23 cellular contexts compared by ENCODE assay signal in the genomic region with DNA sequence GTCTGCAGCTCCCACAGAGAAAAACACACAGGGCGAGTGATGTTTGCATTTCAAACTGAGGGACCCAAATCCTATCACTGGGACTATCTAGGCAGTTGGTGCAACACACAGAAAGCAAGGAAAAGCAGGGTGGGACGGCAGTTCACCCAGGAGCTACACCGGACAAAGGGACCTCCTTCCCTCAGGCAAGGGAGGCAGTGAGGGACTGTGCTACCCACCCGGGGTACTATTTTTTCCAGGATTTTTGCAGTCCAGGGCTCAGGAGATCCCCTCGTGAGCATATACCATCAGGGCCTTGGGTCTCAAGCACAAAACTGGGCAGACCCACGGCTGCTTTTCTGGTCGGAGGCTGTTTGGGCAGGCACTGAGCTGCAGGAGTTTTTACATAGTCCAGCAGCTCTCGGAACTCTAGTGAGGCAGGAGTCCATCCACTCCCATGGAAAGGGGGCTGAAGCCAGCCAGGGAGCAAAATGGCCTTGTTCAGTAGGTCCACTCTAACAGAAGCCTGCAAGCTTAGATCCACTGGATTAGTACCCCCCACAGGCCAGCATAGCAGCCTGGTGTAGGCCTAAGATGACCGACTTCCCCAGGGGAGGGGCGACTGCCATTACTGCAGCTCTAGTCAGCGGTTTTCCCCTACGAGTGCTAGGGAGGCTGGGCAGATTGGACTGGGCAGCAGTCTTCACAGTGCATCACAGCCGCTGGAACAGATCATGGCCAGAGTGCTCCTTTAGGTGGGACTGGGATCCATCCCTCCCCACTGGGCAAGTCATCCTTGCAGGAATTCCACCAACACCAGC. TPM values are rescaled to one million over a fixed set of nuclear protein-coding genes. Genes with fewer than 3 reads are reported as not detected.
DNase-seq lines count a peak whose midpoint lies in the region; ATAC-seq, FAIRE-seq and TF ChIP-seq lines count a peak whose summit lies in the region.
"Had no signal": no experiment of that assay in that cellular context is flagged by ENCODE, and none has a peak within 500 bp of the region (broad histone marks: within the 10 kb centered on the region; RNA-seq: fewer than 3 reads in every experiment).

No MANE protein-coding gene starts in this region.

- no peak overlapping the region for H3K4me3 Mint-ChIP-seq in H9
- H3K4me3 Mint-ChIP-seq: CD4-positive, alpha-beta T cell had no signal

- peaks cover 10 to 12% of the 10 kb centered on the region in 2 experiments for H3K4me1 Mint-ChIP-seq in H9

- no peaks in the 10 kb centered on the region for H3K9me1 ChIP-seq in endothelial cell of umbilical vein (replicated peaks; ENCODE audit: control insufficient read depth, extremely low read depth, insufficient read depth, low read length)

- H3K27ac Mint-ChIP-seq in H9, result no peak overlapping the region
- H3K27ac Mint-ChIP-seq: CD4-positive, alpha-beta T cell had no signal

- H3K27me3 Mint-ChIP-seq in H9 (ENCODE audit: low read depth), result peaks cover 1% of the 10 kb centered on the region; the same call in 1 of the 2 replicates

- H4K91ac ChIP-seq in H9 (ENCODE audit: insufficient read length, low read depth, low read length), result no peak overlapping the region

- no peak overlapping the region for H2BK20ac ChIP-seq in H9 (ENCODE audit: low read depth, low read length, poor library complexity, severe bottlenecking)

- CTCF ChIA-PET in HepG2 (lab: Yijun Ruan, JAX; ENCODE audit: low intra/inter-chr PET ratio, low total read pairs) (no interaction called here), endothelial cell of umbilical vein (lab: Charles Lee) (no interaction called here)

- H3K23me2 ChIP-seq in H9 (ENCODE audit: insufficient read length, low read depth, low read length, poor library complexity, severe bottlenecking), result no peaks in the 10 kb centered on the region

- H4K5ac ChIP-seq in H9 (ENCODE audit: insufficient read length, low read depth, low read length), result no peak overlapping the region

- H2BK5ac ChIP-seq in H9 (ENCODE audit: insufficient read length, low read length), result no peak overlapping the region

- H3K36me3 ChIP-seq in HepG2 (replicated peaks in 1 of 2; ENCODE audit: control insufficient read depth in 1 of 2, insufficient read depth in 2 of 2, low read length in 2 of 2) (no peaks in the 10 kb centered on the region), right lobe of liver (no peaks in the 10 kb centered on the region), Loucy (ENCODE audit: insufficient read depth, low read length) (no peaks in the 10 kb centered on the region), endothelial cell of umbilical vein (ENCODE audit: control insufficient read depth in 2 of 2, extremely low read depth in 1 of 2, insufficient read depth in 2 of 2, low read length in 2 of 2) (no peaks in the 10 kb centered on the region)
- H3K36me3 ChIP-seq: SJCRH30 had no signal

- no peaks in the 10 kb centered on the region for H3K79me2 ChIP-seq in HepG2 (ENCODE audit: insufficient read depth, low read length)
- no peaks in the 10 kb centered on the region for H3K79me2 ChIP-seq in Loucy (ENCODE audit: insufficient read depth, low read length)
- no peaks in the 10 kb centered on the region for H3K79me2 ChIP-seq in endothelial cell of umbilical vein (ENCODE audit: control insufficient read depth, insufficient read depth, low read length)
- H3K79me2 ChIP-seq in H9 (ENCODE audit: insufficient read depth, low read length), result no peaks in the 10 kb centered on the region

- H4K20me1 ChIP-seq in HepG2 (ENCODE audit: insufficient read depth, low read length), result no peaks in the 10 kb centered on the region
- no peaks in the 10 kb centered on the region for H4K20me1 ChIP-seq in Loucy (ENCODE audit: insufficient read depth, low read length, poor library complexity, severe bottlenecking)
- H4K20me1 ChIP-seq in endothelial cell of umbilical vein (replicated peaks; ENCODE audit: control insufficient read depth, extremely low read depth, insufficient read depth, low read length), result no peaks in the 10 kb centered on the region
- no peaks in the 10 kb centered on the region for H4K20me1 ChIP-seq in H9 (ENCODE audit: control insufficient read depth, insufficient read depth, insufficient read length)

- no peak overlapping the region; the same call in 1 of the 2 replicates for H3K14ac ChIP-seq in H9 (ENCODE audit: insufficient read depth, low read length)

- H2AK5ac ChIP-seq in H9 (ENCODE audit: insufficient read length, low read length), result no peak overlapping the region

- POLR2A ChIA-PET in HepG2 (lab: Yijun Ruan, JAX) (no interaction called here), endothelial cell of umbilical vein (lab: Charles Lee) (interaction anchor here (0.8 kb wide), 1 partner anchor 24 kb away, joined by 3 read pairs; no protein-coding TSS in a partner anchor)

- WGBS in HepG2 (ENCODE audit: low lambda C conversion rate), result 36% methylated on average over 5 of the region's 13 CpGs
- WGBS in right lobe of liver (ENCODE audit: insufficient coverage, low coverage, low lambda C conversion rate, missing lambda C conversion rate), result 37% methylated on average over 5 of the region's 13 CpGs
- no CpG with 5 or more reads among the region's 13 CpGs for WGBS in H9 (ENCODE audit: extremely low coverage, insufficient read length, low lambda C conversion rate)

- no peak for TF ChIP-seq CTCF in HepG2 (CRISPR knock-in tag; IDR thresholded peaks at IDR 0.05)
- TF ChIP-seq CTCF in right lobe of liver (IDR thresholded peaks at IDR 0.05), result no peak
- no peak for TF ChIP-seq CTCF in Loucy (conservative IDR thresholded peaks at IDR 0.05; ENCODE audit: low read length)
- TF ChIP-seq CTCF in endothelial cell of umbilical vein (IDR thresholded peaks at IDR 0.05; ENCODE audit: extremely low read depth in 1 of 2, insufficient read depth in 1 of 2, low read depth in 1 of 2, low read length in 2 of 2), result no peak
- no peak for TF ChIP-seq CTCF in H9 (conservative IDR thresholded peaks at IDR 0.05)

- BruUV-seq in HepG2 (replicated peaks; lab: Mats Ljungman, UMichigan), result no TSS peak
- BruUV-seq in endothelial cell of umbilical vein (replicated peaks; lab: Mats Ljungman, UMichigan), result no TSS peak

- no peak overlapping the region for H2BK12ac ChIP-seq in H9 (ENCODE audit: insufficient read length, low read depth, low read length)

- H3F3A ChIP-seq in Loucy (ENCODE audit: low read depth), result no peaks in the 10 kb centered on the region

- H2BK15ac ChIP-seq in H9 (ENCODE audit: low read depth, low read length), result no peak overlapping the region

- FAIRE-seq in HepG2 (lab: Jason Lieb, UNC), result no peak
- no peak for FAIRE-seq in endothelial cell of umbilical vein (lab: Jason Lieb, UNC)
- no peak for FAIRE-seq in GM12891 (lab: Jason Lieb, UNC)

- no peak overlapping the region for H3K4me3 ChIP-seq in HepG2 (replicated peaks in 1 of 3; ENCODE audit: insufficient read depth in 1 of 3, low read depth in 2 of 3, low read length in 3 of 3)
- no peak overlapping the region for H3K4me3 ChIP-seq in right lobe of liver
- H3K4me3 ChIP-seq in Loucy (ENCODE audit: low read length, poor library complexity, severe bottlenecking), result no peak overlapping the region
- H3K4me3 ChIP-seq in endothelial cell of umbilical vein (replicated peaks in 1 of 3; ENCODE audit: insufficient read depth in 1 of 3, low read depth in 1 of 3, low read length in 3 of 3), result no peak overlapping the region
- H3K4me3 ChIP-seq: SJCRH30 had no signal

- H3K36me3 Mint-ChIP-seq in H9 (ENCODE audit: insufficient read depth in 1 of 3, low read depth in 3 of 3), result peaks cover 0 to 3% (median 0%) of the 10 kb centered on the region in 3 experiments; a peak in 3 of 7 replicates

- H3K56ac ChIP-seq in H9 (ENCODE audit: insufficient read length, low read depth, low read length), result no peak overlapping the region

- H3T11ph ChIP-seq in H9 (ENCODE audit: low read length), result no peak overlapping the region

- TF ChIP-seq EP300 in HepG2 (IDR thresholded peaks at IDR 0.05; ENCODE audit: low read depth in 2 of 2, low read length in 2 of 2), result no peak
- no peak for TF ChIP-seq EP300 in HepG2 (CRISPR knock-in tag; IDR thresholded peaks at IDR 0.05; ENCODE audit: borderline replicate concordance)

- no peak for TF ChIP-seq POLR2A in HepG2 (IDR thresholded peaks at IDR 0.05; ENCODE audit: insufficient read depth in 1 of 2, low read depth in 2 of 2, low read length in 2 of 2)
- no peak for TF ChIP-seq POLR2A in right lobe of liver (IDR thresholded peaks at IDR 0.05)
- no peak for TF ChIP-seq POLR2A in endothelial cell of umbilical vein (IDR thresholded peaks at IDR 0.05; ENCODE audit: low read depth, low read length)
- TF ChIP-seq POLR2A in GM12891 (IDR thresholded peaks at IDR 0.05; ENCODE audit: low read depth, low read length), result no peak

- H3K9me2 ChIP-seq in Loucy (replicated peaks; ENCODE audit: low read depth, low read length), result no peaks in the 10 kb centered on the region

- H3K4me1 ChIP-seq in HepG2 (ENCODE audit: insufficient read depth, low read length), result no peaks in the 10 kb centered on the region
- no peaks in the 10 kb centered on the region for H3K4me1 ChIP-seq in right lobe of liver
- H3K4me1 ChIP-seq in Loucy (ENCODE audit: insufficient read depth, low read length, poor library complexity, severe bottlenecking), result peaks cover 11% of the 10 kb centered on the region
- H3K4me1 ChIP-seq in endothelial cell of umbilical vein (ENCODE audit: control insufficient read depth, extremely low read depth, insufficient read depth, low read length), result peaks cover 17% of the 10 kb centered on the region
- H3K4me1 ChIP-seq in H9 (ENCODE audit: insufficient read depth, low read length), result no peaks in the 10 kb centered on the region
- H3K4me1 ChIP-seq: SJCRH30 had no signal

- no peak overlapping the region for H4K8ac ChIP-seq in H9 (replicated peaks; ENCODE audit: insufficient read length, low read depth, low read length)

- no peak for TF ChIP-seq RAD21 in HepG2 (CRISPR knock-in tag; IDR thresholded peaks at IDR 0.05)

- no peaks in the 10 kb centered on the region for H3K9me3 ChIP-seq in HepG2 (ENCODE audit: low read length)
- no peaks in the 10 kb centered on the region for H3K9me3 ChIP-seq in right lobe of liver
- H3K9me3 ChIP-seq in Loucy (ENCODE audit: insufficient read depth, low read depth, low read length), result no peaks in the 10 kb centered on the region
- H3K9me3 ChIP-seq in endothelial cell of umbilical vein (replicated peaks; ENCODE audit: control insufficient read depth, insufficient read depth, low read length), result no peaks in the 10 kb centered on the region
- H3K9me3 ChIP-seq in H9 (ENCODE audit: control insufficient read depth, low read depth, low read length), result no peaks in the 10 kb centered on the region
- H3K9me3 ChIP-seq: SJCRH30 had no signal

- peak overlapping the region; percentile 24; the same call in 1 of the 2 replicates for H3K4me2 ChIP-seq in HepG2 (ENCODE audit: low read depth, low read length)
- no peak overlapping the region for H3K4me2 ChIP-seq in Loucy (ENCODE audit: low read depth, low read length, poor library complexity, severe bottlenecking)
- H3K4me2 ChIP-seq in endothelial cell of umbilical vein (ENCODE audit: insufficient read depth, low read length), result peak overlapping the region; percentile 74
- no peak overlapping the region for H3K4me2 ChIP-seq in H9 (ENCODE audit: insufficient read depth, insufficient read length, low read length)

- H3K27me3 ChIP-seq in HepG2 (ENCODE audit: control insufficient read depth in 1 of 2, insufficient read depth in 2 of 2, low read length in 2 of 2) (no peaks in the 10 kb centered on the region), right lobe of liver (no peaks in the 10 kb centered on the region), Loucy (ENCODE audit: insufficient read depth, low read length, poor library complexity, severe bottlenecking) (no peaks in the 10 kb centered on the region), endothelial cell of umbilical vein (ENCODE audit: control insufficient read depth in 2 of 2, insufficient read depth in 2 of 2, low read length in 2 of 2) (no peaks in the 10 kb centered on the region), H9 (ENCODE audit: insufficient read depth, low read length) (no peaks in the 10 kb centered on the region)
- H3K27me3 ChIP-seq: SJCRH30 had no signal

- no peak overlapping the region for H2BK120ac ChIP-seq in H9 (ENCODE audit: low read depth, low read length, poor library complexity, severe bottlenecking)

- H3K4ac ChIP-seq in H9 (ENCODE audit: low read depth, low read length), result no peak overlapping the region

- in situ Hi-C loops in HepG2 (cut with HindIII; ENCODE audit: extremely low pct_ligation_motif_present, low pct_unique_long_range_greater_than_20kb), result no loop called here

- peak; percentile 55 for ATAC-seq in HepG2
- ATAC-seq in right lobe of liver, result no peak
- ATAC-seq: PC-3 had no signal

- H2AFZ ChIP-seq in HepG2 (ENCODE audit: low read length) (no peak overlapping the region), Loucy (ENCODE audit: low read length) (peak overlapping the region; percentile 72; the same call in 1 of the 2 replicates), endothelial cell of umbilical vein (ENCODE audit: low read depth, low read length) (peak overlapping the region; percentile 96), H9 (ENCODE audit: low read length) (no peak overlapping the region)

- dilution Hi-C loops in endothelial cell of umbilical vein (cut with MboI; ENCODE audit: extremely low pct_ligation_motif_present, low sequenced_read_pairs), result no loop called here

- peaks cover 0 to 2% of the 10 kb centered on the region in 2 experiments; a peak in 3 of 5 replicates for H3K9me3 Mint-ChIP-seq in H9
- H3K9me3 Mint-ChIP-seq: CD4-positive, alpha-beta T cell had no signal

- no peaks in the 10 kb centered on the region for H3K79me1 ChIP-seq in H9 (ENCODE audit: insufficient read depth, low read depth, low read length, poor library complexity, severe bottlenecking)

- H3K18ac ChIP-seq in H9 (ENCODE audit: insufficient read length, low read depth, low read length), result no peak overlapping the region

- no peak overlapping the region for H3K23ac ChIP-seq in H9 (ENCODE audit: insufficient read length, low read depth, low read length)

- H3K9ac ChIP-seq in HepG2 (ENCODE audit: insufficient read depth, low read depth, low read length), result no peak overlapping the region
- no peak overlapping the region for H3K9ac ChIP-seq in Loucy (ENCODE audit: low read depth, low read length, poor library complexity, severe bottlenecking)
- peak overlapping the region; percentile 9 for H3K9ac ChIP-seq in endothelial cell of umbilical vein (replicated peaks; ENCODE audit: extremely low read depth, insufficient read depth, low read length)
- H3K9ac ChIP-seq in H9 (ENCODE audit: extremely low read depth, insufficient read length, low read length), result no peak overlapping the region

- intact Hi-C loops in HepG2 (cut with micrococcal nuclease; ENCODE audit: unreplicated experiment) (no loop called here), right lobe of liver (cut with DNase I) (no loop called here), endothelial cell of umbilical vein (cut with micrococcal nuclease) (loop anchor here (5.0 kb wide), 1 partner anchor 51 kb away; no protein-coding TSS in a partner anchor)

- DNase-seq in HepG2 (ENCODE audit: low spot score) (no peak), right lobe of liver (no peak), endothelial cell of umbilical vein (ENCODE audit: low read depth, low spot score) (no peak), H9 (no peak), hypothalamus (lab: John Stamatoyannopoulos, UW) (no peak), GM12891 (ENCODE audit: insufficient read length, low spot score) (no peak), inferior parietal cortex (ENCODE audit: extremely low spot score) (no peak)
- DNase-seq: ACHN; AML-193; Calu3; CD4-positive, alpha-beta T cell; DMS53; KG1; NCI-H1048; NCI-H1436 treated with DMSO at 0.1 percent for 48 hours; NCI-H2081 treated with DMSO at 0.1 percent for 48 hours; NCI-H510A treated with DMSO at 0.1 percent for 48 hours; NCI-H82; SJCRH30 had no signal

- H3K27ac ChIP-seq in HepG2 (ENCODE audit: extremely low read length, insufficient read depth, low read length), result no peak overlapping the region
- no peak overlapping the region for H3K27ac ChIP-seq in right lobe of liver
- peak overlapping the region; percentile 81 for H3K27ac ChIP-seq in endothelial cell of umbilical vein (ENCODE audit: insufficient read depth, low read depth, low read length)
- H3K27ac ChIP-seq in H9 (ENCODE audit: insufficient read length, low read depth, low read length), result no peak overlapping the region
- H3K27ac ChIP-seq: RWPE1, SJCRH30 had no signal

RNA-seq across cellular contexts. Expression of a gene that starts 28.2 kb away (rescaled TPM):
- total RNA-seq in HepG2 (2016; rRNA removed; fragmentation: Illumina TruSeq; extraction: Trizol), result not detected in 2 replicates
- total RNA-seq in HepG2 (2016; cell fraction: cytosol; rRNA removed; fragmentation: Illumina TruSeq; extraction: Trizol; ENCODE audit: low read depth), result not detected in 2 replicates
- total RNA-seq in HepG2 (2016; cell fraction: insoluble cytoplasmic fraction; rRNA removed; fragmentation: Illumina TruSeq; extraction: Trizol), result not detected in 2 replicates
- total RNA-seq in HepG2 (2016; cell fraction: membrane; rRNA removed; fragmentation: Illumina TruSeq; extraction: Trizol), result not detected in 2 replicates
- total RNA-seq in HepG2 (2016; cell fraction: nucleus; rRNA removed; fragmentation: Illumina TruSeq; extraction: Trizol), result not detected in 2 replicates
- not detected in 2 replicates for polyA plus RNA-seq in HepG2 (2011; rRNA removed)
- not detected in 2 replicates for polyA plus RNA-seq in HepG2 (2011; cell fraction: cytosol; rRNA removed)
- not detected in 2 replicates for polyA plus RNA-seq in HepG2 (2011; cell fraction: nucleus; rRNA removed)
- not detected in 2 replicates for polyA plus RNA-seq in HepG2 (2012)
- polyA plus RNA-seq in HepG2 (2016; cell fraction: cytosol; fragmentation: Illumina TruSeq; extraction: Trizol; ENCODE audit: low read depth), result not detected in 2 replicates
- polyA plus RNA-seq in HepG2 (2016; cell fraction: insoluble cytoplasmic fraction; fragmentation: Illumina TruSeq; extraction: Trizol; ENCODE audit: low read depth), result not detected in 2 replicates
- not detected in 2 replicates for polyA plus RNA-seq in HepG2 (2016; cell fraction: membrane; fragmentation: Illumina TruSeq; extraction: Trizol; ENCODE audit: low read depth)
- polyA plus RNA-seq in HepG2 (2016; cell fraction: nucleus; fragmentation: Illumina TruSeq; extraction: Trizol; ENCODE audit: insufficient read depth, low read depth), result not detected in 2 replicates
- polyA minus RNA-seq in HepG2 (2011; rRNA and poly(A)+ RNA removed; ENCODE audit: low replicate concordance), result not detected in 2 replicates
- polyA minus RNA-seq in HepG2 (2011; cell fraction: cytosol; rRNA and poly(A)+ RNA removed), result not detected in 2 replicates
- polyA minus RNA-seq in HepG2 (2011; cell fraction: nucleus; rRNA and poly(A)+ RNA removed), result not detected in 2 replicates
- total RNA-seq in right lobe of liver, result not detected
- total RNA-seq in endothelial cell of umbilical vein, result not detected in 2 replicates
- polyA plus RNA-seq in endothelial cell of umbilical vein, result not detected in 2 replicates
- polyA plus RNA-seq in endothelial cell of umbilical vein (2011; cell fraction: cytosol; rRNA removed), result not detected in 2 replicates
- not detected in 2 replicates for polyA plus RNA-seq in endothelial cell of umbilical vein (2011; cell fraction: nucleus; rRNA removed)
- not detected in 2 replicates for polyA plus RNA-seq in endothelial cell of umbilical vein (2012)
- polyA minus RNA-seq in endothelial cell of umbilical vein, result not detected in 2 replicates
- not detected for polyA minus RNA-seq in endothelial cell of umbilical vein (2011; cell fraction: cytosol; rRNA and poly(A)+ RNA removed)
- polyA minus RNA-seq in endothelial cell of umbilical vein (2011; cell fraction: nucleus; rRNA and poly(A)+ RNA removed), result not detected in 2 replicates
- total RNA-seq in H9 (2021), result not detected in 2 replicates
- not detected for polyA plus RNA-seq in GM12891 (2012; ENCODE audit: low read depth, missing spikeins)
- total RNA-seq: Calu3; CD4-positive, alpha-beta T cell; M059J; PC-3; SJCRH30 had no signal

Comparison
In these comparisons a context has a peak if more than half of its experiments do, and no peak if none do; other contexts are left out.
1. H2AFZ ChIP-seq: peak in Loucy (single experiment) and endothelial cell of umbilical vein (single experiment); none in HepG2 (single experiment) and H9 (single experiment).
2. H3K4me2 ChIP-seq: peak in HepG2 (single experiment) and endothelial cell of umbilical vein (single experiment); none in Loucy (single experiment) and H9 (single experiment).